19 cellular contexts compared by ENCODE assay signal in genomic region chr18:79916128-79916494, GRCh38.
"Had no signal": no experiment of that assay in that cellular context is flagged by ENCODE, and none has a peak within 500 bp of the region (broad histone marks: within the 10 kb centered on the region; RNA-seq: fewer than 3 reads in every experiment).

No MANE protein-coding gene starts in this region.

- H3K9me3 ChIP-seq: upper lobe of right lung had no signal

- H3K4me3 ChIP-seq: left lung, upper lobe of right lung had no signal

- H3K27me3 ChIP-seq: foreskin keratinocyte, left lung, upper lobe of right lung had no signal

- H3K9ac ChIP-seq: parathyroid adenoma had no signal

- DNase-seq: activated CD4-positive, alpha-beta T cell treated with anti-CD3 and anti-CD28 coated beads for 48 hours; activated CD4-positive, CD25-positive, alpha-beta regulatory T cell; activated CD8-positive, alpha-beta T cell treated with anti-CD3 and anti-CD28 coated beads for 36 hours; activated T-cell treated with anti-CD3 and anti-CD28 coated beads, Interleukin-2, amount 50 U/mL, for 1 hour; anterior cingulate cortex; caudate nucleus; effector memory CD4-positive, alpha-beta T cell; foreskin keratinocyte; kidney glomerular epithelial cell; midbrain; nephron progenitor cell; stimulated activated CD4-positive, alpha-beta T cell treated with anti-CD3 and anti-CD28 coated beads, Interleukin-4, amount 100 ng/mL, for 24 hours; stimulated activated naive CD8-positive, alpha-beta T cell treated with anti-CD3 and anti-CD28 coated beads, Interleukin-15, Interleukin-2, amounts not matched to agents 100 U/mL and 50 U/mL, for 24 hours; T-cell; T1000 had no signal

- H3K27ac Mint-ChIP-seq: brain, nephron progenitor cell, T-cell had no signal

- H3K27me3 Mint-ChIP-seq: activated CD8-positive, alpha-beta T cell treated with anti-CD3 and anti-CD28 coated beads for 36 hours; brain; T-cell had no signal

- H3K4me3 Mint-ChIP-seq: activated CD8-positive, alpha-beta T cell treated with anti-CD3 and anti-CD28 coated beads for 36 hours; brain; nephron progenitor cell; T-cell had no signal

- H3K4me1 ChIP-seq: foreskin keratinocyte, left lung, parathyroid adenoma, upper lobe of right lung had no signal

- H2AFZ ChIP-seq: parathyroid adenoma had no signal

- H3K9me3 Mint-ChIP-seq: T-cell had no signal

- ATAC-seq: activated CD8-positive, alpha-beta T cell treated with anti-CD3 and anti-CD28 coated beads for 36 hours; foreskin keratinocyte; left lung; stimulated activated naive CD8-positive, alpha-beta T cell treated with anti-CD3 and anti-CD28 coated beads, Interleukin-15, Interleukin-2, amounts not matched to agents 100 U/mL and 50 U/mL, for 24 hours; T-cell had no signal

- H3K27ac ChIP-seq: foreskin keratinocyte, left lung, parathyroid adenoma, upper lobe of right lung had no signal
